In the genomic region with DNA sequence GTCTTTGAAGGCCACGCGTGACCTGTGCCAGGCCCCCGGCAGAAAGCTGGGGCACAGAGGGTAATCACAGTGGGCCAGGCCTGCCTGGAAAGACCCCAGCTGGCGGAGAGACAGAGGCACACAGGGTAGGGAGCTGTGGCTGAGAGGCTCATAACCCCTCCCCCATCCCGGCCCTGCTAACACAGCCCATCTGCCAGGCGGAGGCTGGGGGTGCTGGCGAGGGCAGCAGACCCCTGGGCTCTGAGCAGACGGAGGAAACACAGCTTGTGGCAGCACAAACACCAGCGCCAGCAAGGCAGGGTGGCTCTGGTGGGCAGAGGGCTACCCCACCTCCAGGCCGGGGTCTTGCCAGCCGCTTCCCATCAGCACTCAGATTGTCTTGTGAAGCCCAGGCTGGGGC, we compare ENCODE assay signal across 14 cellular contexts.
"Had no signal": no experiment of that assay in that cellular context is flagged by ENCODE, and none has a peak within 500 bp of the region (broad histone marks: within the 10 kb centered on the region; RNA-seq: fewer than 3 reads in every experiment).

No MANE protein-coding gene starts in this region.

- H3K27me3 ChIP-seq: brain microvascular endothelial cell, esophagus squamous epithelium, heart left ventricle, pancreas had no signal

- H3K27ac ChIP-seq: brain microvascular endothelial cell, heart left ventricle, pancreas had no signal

- H3K9me3 ChIP-seq: esophagus squamous epithelium, heart left ventricle, pancreas had no signal

- H3K4me3 Mint-ChIP-seq: activated naive CD4-positive, alpha-beta T cell treated with anti-CD3 and anti-CD28 coated beads, Interleukin-2, amount 50 U/mL, for 24 hours; neural crest cell; type B pancreatic cell had no signal

- H3K4me3 ChIP-seq: esophagus squamous epithelium, heart left ventricle, pancreas had no signal

- H3K9me3 Mint-ChIP-seq: activated naive CD4-positive, alpha-beta T cell treated with anti-CD3 and anti-CD28 coated beads, Interleukin-2, amount 50 U/mL, for 24 hours; neural crest cell; type B pancreatic cell had no signal

- FAIRE-seq: pancreas, small intestine had no signal

- DNase-seq: activated CD4-positive, alpha-beta T cell treated with anti-CD3 and anti-CD28 coated beads, Interleukin-2, amount 50 U/mL, for 4 hours; activated effector memory CD4-positive, alpha-beta T cell treated with Interleukin-2 at 50 U/mL for 16 hours; activated T-cell treated with anti-CD3 and anti-CD28 coated beads, Interleukin-2, amount 50 U/mL, for 1 hour; brain microvascular endothelial cell; cerebellar nuclear complex; esophagus squamous epithelium; foreskin fibroblast; small intestine had no signal

- H3K27ac Mint-ChIP-seq: activated naive CD4-positive, alpha-beta T cell treated with anti-CD3 and anti-CD28 coated beads, Interleukin-2, amount 50 U/mL, for 24 hours; type B pancreatic cell had no signal

- H3K36me3 ChIP-seq: brain microvascular endothelial cell, heart left ventricle, pancreas had no signal

- ATAC-seq: activated CD4-positive, CD25-positive, alpha-beta regulatory T cell treated with anti-CD3 and anti-CD28 coated beads, Interleukin-2, amount 50 U/mL, for 24 hours; heart left ventricle; pancreas had no signal

- H3K27me3 Mint-ChIP-seq: activated naive CD4-positive, alpha-beta T cell treated with anti-CD3 and anti-CD28 coated beads, Interleukin-2, amount 50 U/mL, for 24 hours; type B pancreatic cell had no signal
